ENCODE assay signal across 12 cellular contexts in genomic region chr5:16741007-16741406, GRCh38.
A peak's percentile ranks its signal among the peaks of the same experiment; 100 is the strongest.
DNase-seq lines count a peak whose midpoint lies in the region; ATAC-seq and TF ChIP-seq lines count a peak whose summit lies in the region.
"Had no signal": no experiment of that assay in that cellular context is flagged by ENCODE, and none has a peak within 500 bp of the region (broad histone marks: within the 10 kb centered on the region; RNA-seq: fewer than 3 reads in every experiment).

No MANE protein-coding gene starts in this region.

- H3K4me1 ChIP-seq in DND-41 (ENCODE audit: insufficient read depth, low read length) (no peaks in the 10 kb centered on the region), endodermal cell (ENCODE audit: control insufficient read depth, insufficient read depth, low read length) (peaks cover 32% of the 10 kb centered on the region), mesendoderm (ENCODE audit: control insufficient read depth, low read depth, low read length) (peaks cover 12% of the 10 kb centered on the region)

- H3K79me2 ChIP-seq in DND-41 (ENCODE audit: insufficient read depth, low read length): no peaks in the 10 kb centered on the region
- no peaks in the 10 kb centered on the region for H3K79me2 ChIP-seq in mesendoderm (ENCODE audit: control insufficient read depth, insufficient read depth, low read length)

- H3K27ac ChIP-seq in DND-41 (ENCODE audit: low read length) (no peak overlapping the region), endodermal cell (ENCODE audit: low read depth, low read length) (peak overlapping the region; percentile 91), mesendoderm (ENCODE audit: low read depth, low read length) (no peak overlapping the region)
- H3K27ac ChIP-seq: pancreas had no signal

- H2AK5ac ChIP-seq in mesendoderm (ENCODE audit: low read length): no peak overlapping the region

- no peak for ATAC-seq in DND-41 (ENCODE audit: insufficient read depth, low read depth)
- no peak for ATAC-seq in GM18861 (IDR thresholded peaks at IDR 0.05; ENCODE audit: unreplicated experiment)
- ATAC-seq: pancreas had no signal

- no peak overlapping the region for H4K5ac ChIP-seq in mesendoderm (ENCODE audit: low read length)

- peak; percentile 17 for TF ChIP-seq CTCF in DND-41 (IDR thresholded peaks at IDR 0.05; ENCODE audit: borderline replicate concordance, extremely low read depth, low read length, poor library complexity, severe bottlenecking)
- no peak for TF ChIP-seq CTCF in endodermal cell (conservative IDR thresholded peaks at IDR 0.05)

- H3K4me2 ChIP-seq in DND-41 (ENCODE audit: insufficient read depth, low read length): no peak overlapping the region
- peak overlapping the region; percentile 28 for H3K4me2 ChIP-seq in mesendoderm (ENCODE audit: low read length)

- no peak overlapping the region for H2BK5ac ChIP-seq in mesendoderm (ENCODE audit: low read length)

- H3K18ac ChIP-seq in mesendoderm (ENCODE audit: low read length): no peak overlapping the region

- H3K36me3 ChIP-seq in DND-41 (ENCODE audit: insufficient read depth, low read length) (no peaks in the 10 kb centered on the region), endodermal cell (ENCODE audit: control insufficient read depth, insufficient read depth, low read length) (peaks cover 65% of the 10 kb centered on the region), mesendoderm (ENCODE audit: control insufficient read depth, insufficient read depth, low read length) (no peaks in the 10 kb centered on the region)
- H3K36me3 ChIP-seq: pancreas had no signal

- no peaks in the 10 kb centered on the region for H3K79me1 ChIP-seq in mesendoderm (ENCODE audit: low read length)

- H3K27me3 ChIP-seq in DND-41 (ENCODE audit: insufficient read depth, low read length, poor library complexity) (no peaks in the 10 kb centered on the region), endodermal cell (ENCODE audit: control insufficient read depth, insufficient read depth, low read length, poor library complexity, severe bottlenecking) (no peaks in the 10 kb centered on the region), mesendoderm (ENCODE audit: insufficient read depth, low read length, poor library complexity) (no peaks in the 10 kb centered on the region)
- H3K27me3 ChIP-seq: pancreas had no signal

- H3K9ac ChIP-seq in DND-41 (ENCODE audit: low read depth, low read length) (no peak overlapping the region), endodermal cell (ENCODE audit: extremely low read depth, low read length, poor library complexity, severe bottlenecking) (no peak overlapping the region), mesendoderm (ENCODE audit: low read length) (no peak overlapping the region)

- H3K36me3 Mint-ChIP-seq in endodermal cell (ENCODE audit: low read depth): peaks cover 24% of the 10 kb centered on the region

- no peak overlapping the region for H3K4me3 ChIP-seq in DND-41 (ENCODE audit: low read depth in 1 of 2, low read length in 2 of 2)
- peak overlapping the region; percentile 19 for H3K4me3 ChIP-seq in endodermal cell (ENCODE audit: low read length)
- H3K4me3 ChIP-seq in mesendoderm (ENCODE audit: low read length): no peak overlapping the region
- H3K4me3 ChIP-seq: pancreas had no signal

- DNase-seq in DND-41 (no peak), NCI-H69 (lab: John Stamatoyannopoulos, UW) (peak; percentile 65), endodermal cell (no peak), mesendoderm (no peak), MV-4-11 (lab: John Stamatoyannopoulos, UW) (no peak), NCI-H187 (lab: John Stamatoyannopoulos, UW) (no peak)
- no peak for DNase-seq in stimulated activated CD8-positive, alpha-beta memory T cell treated with anti-CD3 and anti-CD28 coated beads, Interleukin-4, amount 100 ng/mL, for 48 hours
- DNase-seq: NCI-H2227 treated with DMSO at 0.1 percent for 48 hours, pancreas had no signal

- H3K9me3 ChIP-seq in DND-41 (ENCODE audit: insufficient read depth, low read length, severe bottlenecking) (no peaks in the 10 kb centered on the region), endodermal cell (ENCODE audit: control insufficient read depth, low read length) (no peaks in the 10 kb centered on the region)
- H3K9me3 ChIP-seq: pancreas had no signal

- H3K27me3 Mint-ChIP-seq in endodermal cell (ENCODE audit: insufficient read depth): no peaks in the 10 kb centered on the region

- H3K23ac ChIP-seq in mesendoderm (ENCODE audit: low read length): no peak overlapping the region

- peaks cover 61% of the 10 kb centered on the region for H3K4me1 Mint-ChIP-seq in endodermal cell
- H3K4me1 Mint-ChIP-seq: B cell had no signal

- no peak overlapping the region for H3K4ac ChIP-seq in mesendoderm (ENCODE audit: low read depth, low read length)

- H2BK120ac ChIP-seq in mesendoderm (ENCODE audit: low read depth, low read length): no peak overlapping the region

- no peak overlapping the region for H4K8ac ChIP-seq in mesendoderm (ENCODE audit: low read depth, low read length)

- no peaks in the 10 kb centered on the region for H3K9me3 Mint-ChIP-seq in endodermal cell
- H3K9me3 Mint-ChIP-seq: T-helper 1 cell treated with Interleukin-12 subunit alpha and Interleukin-12 subunit beta and Interleukin-4 antibody, amounts not matched to agents 30 μg/mL and 1 μg/mL, for 36 hours had no signal

- no peak overlapping the region for H3K56ac ChIP-seq in mesendoderm (ENCODE audit: low read length)

- H4K20me1 ChIP-seq in DND-41 (ENCODE audit: insufficient read depth, low read length): no peaks in the 10 kb centered on the region

- H3K27ac Mint-ChIP-seq in endodermal cell: peak overlapping the region; percentile 78
- H3K27ac Mint-ChIP-seq: B cell; T-helper 1 cell treated with Interleukin-12 subunit alpha and Interleukin-12 subunit beta and Interleukin-4 antibody, amounts not matched to agents 30 μg/mL and 1 μg/mL, for 36 hours had no signal

- peak overlapping the region; percentile 54 for H3K4me3 Mint-ChIP-seq in endodermal cell
- H3K4me3 Mint-ChIP-seq: B cell; T-helper 1 cell treated with Interleukin-12 subunit alpha and Interleukin-12 subunit beta and Interleukin-4 antibody, amounts not matched to agents 30 μg/mL and 1 μg/mL, for 36 hours had no signal

- no peak overlapping the region for H2AFZ ChIP-seq in DND-41 (ENCODE audit: low read depth, low read length)

- no peak overlapping the region for H2BK15ac ChIP-seq in mesendoderm (replicated peaks; ENCODE audit: low read depth)

- WGBS in endodermal cell (ENCODE audit: insufficient coverage in 1 of 2, insufficient read length in 1 of 2), 2 experiments: 30 to 37% methylated on average over 5 to 7 of the region's 7 CpGs
- no CpG with 5 or more reads among the region's 7 CpGs for WGBS in mesendoderm (ENCODE audit: extremely low coverage, insufficient coverage, low lambda C conversion rate)
